In genomic region chr10:86043236-86043635, GRCh38 we compare ENCODE assay signal across 15 cellular contexts.
"Had no signal": no experiment of that assay in that cellular context is flagged by ENCODE, and none has a peak within 500 bp of the region (broad histone marks: within the 10 kb centered on the region; RNA-seq: fewer than 3 reads in every experiment).

No MANE protein-coding gene starts in this region.

- H3K4me3 ChIP-seq: esophagus squamous epithelium, left lung, psoas muscle, sigmoid colon, suprapubic skin had no signal

- ATAC-seq: activated T-cell treated with anti-CD3 and anti-CD28 coated beads, Interleukin-2, amount 50 U/mL, for 4 hours; natural killer cell treated with Interleukin-12 subunit alpha and Interleukin-12 subunit beta and Interleukin-15 and Interleukin-18, amount 100 ng/mL, for 72 hours; psoas muscle had no signal

- H3K27ac ChIP-seq: brain microvascular endothelial cell, esophagus squamous epithelium, left lung, psoas muscle, sigmoid colon, suprapubic skin had no signal

- DNase-seq: activated CD4-positive, alpha-beta T cell treated with anti-CD3 and anti-CD28 coated beads, Interleukin-2, amount 50 U/mL, for 1 hour; activated CD4-positive, CD25-positive, alpha-beta regulatory T cell; activated gamma-delta T cell; activated T-cell treated with anti-CD3 and anti-CD28 coated beads, Interleukin-2, amount 50 U/mL, for 4 hours; amygdala; brain microvascular endothelial cell; esophagus squamous epithelium; foreskin fibroblast; left lung; occipital lobe; psoas muscle; sigmoid colon; stimulated activated naive CD4-positive, alpha-beta T cell treated with Interleukin-2 at 50 U/mL for 16 hours had no signal
